In the genomic region with DNA sequence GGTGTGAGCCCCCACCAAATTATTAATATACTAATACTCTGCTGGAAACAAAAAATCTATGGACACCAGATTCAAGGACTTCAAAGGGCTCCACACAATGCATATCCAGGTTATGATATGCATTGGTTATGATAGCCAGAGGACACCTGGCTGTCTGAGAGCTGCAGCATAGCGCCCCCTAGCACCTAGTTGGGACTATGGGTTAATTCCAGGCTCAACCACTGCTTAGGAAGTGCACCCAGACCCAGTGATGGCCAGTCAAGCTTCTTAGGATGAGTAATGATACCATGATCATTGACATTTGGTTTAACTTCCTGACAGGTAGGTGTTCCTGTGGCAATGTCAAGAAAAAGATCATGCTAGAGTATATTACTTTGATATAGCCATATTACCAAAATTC, we compare ENCODE assay signal across 10 cellular contexts. TPM values are rescaled to one million over a fixed set of nuclear protein-coding genes. Genes with fewer than 3 reads are reported as not detected.
DNase-seq lines count a peak whose midpoint lies in the region; ATAC-seq and TF ChIP-seq lines count a peak whose summit lies in the region.
"Had no signal": no experiment of that assay in that cellular context is flagged by ENCODE, and none has a peak within 500 bp of the region (broad histone marks: within the 10 kb centered on the region; RNA-seq: fewer than 3 reads in every experiment).

No MANE protein-coding gene starts in this region.

- H3K27me3 ChIP-seq in OCI-LY1 (ENCODE audit: insufficient read depth, low read length) = no peaks in the 10 kb centered on the region

- peaks cover 8% of the 10 kb centered on the region for H3K4me1 ChIP-seq in OCI-LY1 (ENCODE audit: insufficient read depth, low read length, severe bottlenecking)

- BruUV-seq in Calu3 (replicated peaks; lab: Mats Ljungman, UMichigan) = no TSS peak

- POLR2A ChIA-PET in naive thymus-derived CD8-positive, alpha-beta T cell (lab: Charles Lee) = no interaction called here

- DNase-seq in Calu3 (peak; percentile 23), GM13977 (ENCODE audit: low spot score) (no peak), fibroblast of pulmonary artery (ENCODE audit: low read depth) (no peak), medulla oblongata (ENCODE audit: extremely low spot score) (no peak), Right ventricle myocardium superior (no peak)
- no peak for DNase-seq in activated CD8-positive, alpha-beta memory T cell treated with anti-CD3 and anti-CD28 coated beads, Interleukin-2, amount 50 U/mL, for 48 hours
- no peak for DNase-seq in naive thymus-derived CD8-positive, alpha-beta T cell
- DNase-seq: activated effector memory CD4-positive, alpha-beta T cell treated with Interleukin-2 at 50 U/mL for 16 hours had no signal

- H3F3A ChIP-seq in OCI-LY1 (ENCODE audit: insufficient read depth, low read length) = no peaks in the 10 kb centered on the region

- no peak overlapping the region for H3K4me3 ChIP-seq in OCI-LY1 (ENCODE audit: low read depth, low read length, poor library complexity, severe bottlenecking)
- no peak overlapping the region for H3K4me3 ChIP-seq in fibroblast of pulmonary artery (replicated peaks; ENCODE audit: low read depth, low read length)

- peaks cover 13% of the 10 kb centered on the region for H3K4me1 Mint-ChIP-seq in Calu3 (ENCODE audit: low read depth, unreplicated experiment)
- H3K4me1 Mint-ChIP-seq in naive thymus-derived CD8-positive, alpha-beta T cell = peaks cover 10 to 28% (median 19%) of the 10 kb centered on the region in 4 donors

- intact Hi-C loops in Calu3 (cut with micrococcal nuclease; ENCODE audit: unreplicated experiment) = no loop called here
- intact Hi-C loops in Right ventricle myocardium superior (cut with DNase I) = no loop called here

- H3K27ac ChIP-seq in OCI-LY1 (ENCODE audit: low read depth, low read length, poor library complexity, severe bottlenecking) = no peak overlapping the region

- peaks cover 15% of the 10 kb centered on the region for H3K27me3 Mint-ChIP-seq in Calu3 (ENCODE audit: unreplicated experiment)
- H3K27me3 Mint-ChIP-seq in naive thymus-derived CD8-positive, alpha-beta T cell = peaks cover 23 to 70% (median 51%) of the 10 kb centered on the region in 5 donors

- no peaks in the 10 kb centered on the region for H3K36me3 ChIP-seq in OCI-LY1 (ENCODE audit: insufficient read depth, low read length)

- H3K4me2 ChIP-seq in OCI-LY1 (ENCODE audit: low read length) = no peak overlapping the region

- no peak overlapping the region for H3K27ac Mint-ChIP-seq in Calu3 (ENCODE audit: unreplicated experiment)
- no peak overlapping the region for H3K27ac Mint-ChIP-seq in naive thymus-derived CD8-positive, alpha-beta T cell

- H3K79me2 ChIP-seq in OCI-LY1 (ENCODE audit: insufficient read depth, low read length) = no peaks in the 10 kb centered on the region

- TF ChIP-seq CTCF in Calu3 (IDR thresholded peaks at IDR 0.05; ENCODE audit: unreplicated experiment) (no peak), GM13977 (IDR thresholded peaks at IDR 0.05; ENCODE audit: extremely low read depth, insufficient read depth, missing control alignments) (peak; percentile 33), OCI-LY1 (IDR thresholded peaks at IDR 0.05; ENCODE audit: low read length) (peak; percentile 52; the same call in 1 of the 2 replicates), fibroblast of pulmonary artery (IDR thresholded peaks at IDR 0.05; ENCODE audit: low read length, missing control alignments) (peak; percentile 6)

- no peaks in the 10 kb centered on the region for H4K20me1 ChIP-seq in OCI-LY1 (ENCODE audit: insufficient read depth, low read length)

- in situ Hi-C loops in GM13977 (cut with MboI; ENCODE audit: low pct_unique_long_range_greater_than_20kb, low sequenced_read_pairs, unreplicated experiment) = no loop called here

- no peaks in the 10 kb centered on the region for H3K9me3 ChIP-seq in OCI-LY1 (ENCODE audit: low read length)

- H3K9ac ChIP-seq in OCI-LY1 (ENCODE audit: low read length) = no peak overlapping the region

- no peaks in the 10 kb centered on the region for H3K9me2 ChIP-seq in OCI-LY1 (ENCODE audit: low read depth, low read length)

- no peak for ATAC-seq in Right ventricle myocardium superior (ENCODE audit: poor library complexity)
- no peak for ATAC-seq in naive thymus-derived CD8-positive, alpha-beta T cell

- no peaks in the 10 kb centered on the region for H3K9me3 Mint-ChIP-seq in Calu3 (ENCODE audit: low read depth, unreplicated experiment)
- H3K9me3 Mint-ChIP-seq in naive thymus-derived CD8-positive, alpha-beta T cell = peaks cover 0 to 13% (median 0%) of the 10 kb centered on the region in 9 donors

- no peak overlapping the region for H2AFZ ChIP-seq in OCI-LY1 (ENCODE audit: low read length)

- CTCF ChIA-PET in Calu3 (lab: Charles Lee) = no interaction called here

- H3K4me3 Mint-ChIP-seq in Calu3 (ENCODE audit: low read depth, unreplicated experiment) = no peak overlapping the region
- no peak overlapping the region for H3K4me3 Mint-ChIP-seq in naive thymus-derived CD8-positive, alpha-beta T cell

- peaks cover 9% of the 10 kb centered on the region for H3K36me3 Mint-ChIP-seq in Calu3 (ENCODE audit: insufficient read depth, unreplicated experiment)
- peaks cover 0 to 19% (median 2%) of the 10 kb centered on the region in 3 donors for H3K36me3 Mint-ChIP-seq in naive thymus-derived CD8-positive, alpha-beta T cell

RNA-seq across cellular contexts. Expression of a gene that starts 3.8 kb away (rescaled TPM):
- total RNA-seq in Calu3 (2022) (0.20 and 0.21 TPM in 2 replicates), Right ventricle myocardium superior (1.4 TPM)
- not detected for total RNA-seq in naive thymus-derived CD8-positive, alpha-beta T cell
- polyA plus RNA-seq in naive thymus-derived CD8-positive, alpha-beta T cell = not detected
- total RNA-seq: glomerular endothelial cell had no signal
